8 cellular contexts compared by ENCODE assay signal in the genomic region with DNA sequence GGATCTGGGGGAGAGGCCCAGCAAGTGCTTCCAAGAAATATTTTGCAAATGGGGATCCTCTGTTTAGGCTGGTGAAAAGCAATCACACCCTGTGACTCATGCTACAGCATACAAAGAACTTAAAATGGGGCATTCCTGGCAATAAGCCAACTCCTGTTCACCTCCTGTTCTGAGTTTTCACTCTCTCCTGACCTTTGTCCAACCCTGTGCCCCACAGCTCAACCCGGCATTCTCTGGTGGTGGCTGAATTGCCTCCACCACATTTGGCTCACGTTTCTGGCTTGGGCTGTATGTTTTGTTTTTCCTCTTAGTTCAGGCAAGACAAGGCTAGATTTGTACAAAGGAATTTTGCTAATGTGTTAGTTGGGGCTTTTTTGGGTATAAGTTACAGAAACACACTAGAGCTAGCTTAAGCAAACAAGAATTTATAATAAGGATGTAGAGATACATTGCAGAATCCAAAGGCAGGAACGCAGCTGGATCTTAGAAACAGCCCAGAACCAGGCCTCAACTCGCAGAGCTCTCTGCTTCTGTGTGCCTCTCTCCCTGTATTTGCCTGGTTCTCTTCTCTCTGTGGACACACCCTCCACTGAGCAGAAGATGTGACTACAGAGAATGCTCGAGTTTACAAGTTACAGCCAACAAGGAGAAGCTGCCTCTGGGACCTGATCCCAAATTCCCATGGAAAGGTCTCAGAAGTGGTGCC. TPM values are rescaled to one million over a fixed set of nuclear protein-coding genes. Genes with fewer than 3 reads are reported as not detected.
DNase-seq lines count a peak whose midpoint lies in the region; ATAC-seq and TF ChIP-seq lines count a peak whose summit lies in the region.

No MANE protein-coding gene starts in this region.

- H3K27ac ChIP-seq in epithelial cell of prostate, result no peak overlapping the region
- H3K27ac ChIP-seq in trophoblast cell (ENCODE audit: low read depth, low read length), result no peak overlapping the region

- no peak overlapping the region for H4K8ac ChIP-seq in trophoblast cell (ENCODE audit: low read depth, low read length)

- H3K27me3 Mint-ChIP-seq in nephron (ENCODE audit: low read depth), result no peaks in the 10 kb centered on the region

- H3K36me3 ChIP-seq in trophoblast cell (ENCODE audit: control insufficient read depth in 1 of 2, insufficient read depth in 2 of 2, low read length in 2 of 2), result peaks cover 38 to 54% of the 10 kb centered on the region in 2 experiments

- DNase-seq in AG08395 (ENCODE audit: low spot score) (peak; percentile 85), M059J (ENCODE audit: low read depth) (peak; percentile 91), epithelial cell of prostate (ENCODE audit: low read depth, low spot score) (peak; percentile 49), anterior cingulate cortex (lab: John Stamatoyannopoulos, UW) (no peak), trophoblast cell (no peak), putamen (ENCODE audit: low spot score) (no peak)

- H2BK12ac ChIP-seq in trophoblast cell (ENCODE audit: low read length), result no peak overlapping the region

- H3K27ac Mint-ChIP-seq in nephron, result peak overlapping the region; percentile 93 to 98 (median 94)

- no peak overlapping the region for H4K12ac ChIP-seq in trophoblast cell (ENCODE audit: low read depth, low read length)

- no peak overlapping the region for H3K4me2 ChIP-seq in trophoblast cell (ENCODE audit: low read length)

- no peak overlapping the region for H3K4me3 ChIP-seq in trophoblast cell (ENCODE audit: low read depth, low read length)

- H3K9me3 Mint-ChIP-seq in nephron, result no peaks in the 10 kb centered on the region

- H3K79me1 ChIP-seq in trophoblast cell (ENCODE audit: low read length), result no peaks in the 10 kb centered on the region

- no peak for ATAC-seq in GM21786 (IDR thresholded peaks at IDR 0.05; ENCODE audit: unreplicated experiment)

- no peak overlapping the region for H3K14ac ChIP-seq in trophoblast cell (ENCODE audit: low read length)

- no peak overlapping the region for H2BK120ac ChIP-seq in trophoblast cell (ENCODE audit: insufficient read depth, low read length, poor library complexity)

- H3K9ac ChIP-seq in trophoblast cell (ENCODE audit: low read length), result no peak overlapping the region

- H3K18ac ChIP-seq in trophoblast cell (ENCODE audit: low read length), result no peak overlapping the region

- no peak overlapping the region for H4K91ac ChIP-seq in trophoblast cell (ENCODE audit: low read depth, low read length)

- no peak overlapping the region for H2AFZ ChIP-seq in trophoblast cell (ENCODE audit: insufficient read depth, low read length, poor library complexity)

- H3K4ac ChIP-seq in trophoblast cell (ENCODE audit: low read depth, low read length), result no peak overlapping the region

- H3K27me3 ChIP-seq in trophoblast cell (ENCODE audit: insufficient read depth, low read length), result no peaks in the 10 kb centered on the region

- H3K4me3 Mint-ChIP-seq in nephron, result peak overlapping the region in 1 of 3 experiments; percentile 27

- peaks cover 24% of the 10 kb centered on the region for H3K4me1 Mint-ChIP-seq in nephron

- no peaks in the 10 kb centered on the region for H3K9me3 ChIP-seq in trophoblast cell (ENCODE audit: insufficient read depth, low read depth, low read length)

- WGBS in trophoblast cell (ENCODE audit: extremely low coverage, insufficient coverage, insufficient read length), result no CpG with 5 or more reads among the region's 5 CpGs

- no peaks in the 10 kb centered on the region for H3K79me2 ChIP-seq in trophoblast cell (ENCODE audit: control insufficient read depth, insufficient read depth, low read length, poor library complexity)

- H3K4me1 ChIP-seq in trophoblast cell (ENCODE audit: control insufficient read depth in 1 of 2, insufficient read depth in 2 of 2, low read length in 2 of 2), result no peaks in the 10 kb centered on the region

- H2BK5ac ChIP-seq in trophoblast cell (ENCODE audit: low read depth, low read length, poor library complexity), result no peak overlapping the region

- no peak overlapping the region for H3K23ac ChIP-seq in trophoblast cell (ENCODE audit: low read length)

- TF ChIP-seq CTCF in nephron (IDR thresholded peaks at IDR 0.05; ENCODE audit: unreplicated experiment in 3 of 3), result no peak

- H3K36me3 Mint-ChIP-seq in nephron (ENCODE audit: low read depth), result peaks cover 12% of the 10 kb centered on the region

- no peak overlapping the region for H2AK5ac ChIP-seq in trophoblast cell (ENCODE audit: low read length)

RNA-seq across cellular contexts. Expression of a gene that starts 9.4 kb away (rescaled TPM):
- 11.7 and 16.5 TPM in 2 replicates for total RNA-seq in M059J (2014; rRNA removed; shearing (Covaris generic))
- 28.0 and 28.3 TPM in 2 replicates for polyA plus RNA-seq in trophoblast cell (2013)

RNA-seq across cellular contexts. Expression of a gene that starts 18.6 kb away (rescaled TPM):
- total RNA-seq in M059J (2014; rRNA removed; shearing (Covaris generic)), result 1.3 and 3.4 TPM in 2 replicates
- 12.6 and 13.6 TPM in 2 replicates for polyA plus RNA-seq in trophoblast cell (2013)

RNA-seq across cellular contexts. Expression of a gene that starts 40.6 kb away (rescaled TPM):
- 14.6 and 21.8 TPM in 2 replicates for total RNA-seq in M059J (2014; rRNA removed; shearing (Covaris generic))
- 21.4 and 21.9 TPM in 2 replicates for polyA plus RNA-seq in trophoblast cell (2013)

Comparison
In these comparisons a context has a peak if more than half of its experiments do, and no peak if none do; other contexts are left out.
1. DNase-seq: peak in AG08395 (single experiment), M059J (single experiment) and epithelial cell of prostate (single experiment); none in anterior cingulate cortex (0 of 58), trophoblast cell (0 of 2) and putamen (single experiment).